20 cellular contexts compared by ENCODE assay signal in genomic region chr5:98157368-98157767, GRCh38.
"Had no signal": no experiment of that assay in that cellular context is flagged by ENCODE, and none has a peak within 500 bp of the region (broad histone marks: within the 10 kb centered on the region; RNA-seq: fewer than 3 reads in every experiment).

No MANE protein-coding gene starts in this region.

- H3K4me1 Mint-ChIP-seq: endodermal cell, naive B cell, nephron had no signal

- H3K4me1 ChIP-seq: sigmoid colon had no signal

- H3K27ac ChIP-seq: coronary artery, hepatocyte, sigmoid colon, skin epidermis had no signal

- H2AFZ ChIP-seq: hepatocyte had no signal

- H3K9me3 Mint-ChIP-seq: endodermal cell, nephron had no signal

- H3K79me2 ChIP-seq: hepatocyte had no signal

- DNase-seq: effector CD4-positive, alpha-beta T cell; endodermal cell; erythroblast; foreskin melanocyte; head of caudate nucleus; left colon; left ventricle myocardium superior; mesenchymal stem cell; midbrain; naive B cell; posterior cingulate gyrus; sigmoid colon; stimulated activated CD4-positive, alpha-beta T cell treated with anti-CD3 and anti-CD28 coated beads, Interleukin-12 subunit alpha, Interleukin-12 subunit beta, amount 100 ng/mL, for 4 hours; stimulated activated naive CD4-positive, alpha-beta T cell; trophoblast cell had no signal

- H3K36me3 Mint-ChIP-seq: naive B cell had no signal

- H3K4me3 ChIP-seq: coronary artery, hepatocyte, lung, sigmoid colon, skin epidermis had no signal

- ATAC-seq: left colon, left ventricle myocardium superior had no signal

- H3K27me3 Mint-ChIP-seq: naive B cell had no signal

- H3K36me3 ChIP-seq: sigmoid colon had no signal

- H3K27ac Mint-ChIP-seq: endodermal cell, naive B cell, nephron had no signal

- H3K4me3 Mint-ChIP-seq: endodermal cell, naive B cell, nephron had no signal

- H3K9me3 ChIP-seq: sigmoid colon had no signal

- H3K27me3 ChIP-seq: hepatocyte, sigmoid colon had no signal

- H3K4me2 ChIP-seq: hepatocyte had no signal
